9 cellular contexts compared by ENCODE assay signal in the genomic region with DNA sequence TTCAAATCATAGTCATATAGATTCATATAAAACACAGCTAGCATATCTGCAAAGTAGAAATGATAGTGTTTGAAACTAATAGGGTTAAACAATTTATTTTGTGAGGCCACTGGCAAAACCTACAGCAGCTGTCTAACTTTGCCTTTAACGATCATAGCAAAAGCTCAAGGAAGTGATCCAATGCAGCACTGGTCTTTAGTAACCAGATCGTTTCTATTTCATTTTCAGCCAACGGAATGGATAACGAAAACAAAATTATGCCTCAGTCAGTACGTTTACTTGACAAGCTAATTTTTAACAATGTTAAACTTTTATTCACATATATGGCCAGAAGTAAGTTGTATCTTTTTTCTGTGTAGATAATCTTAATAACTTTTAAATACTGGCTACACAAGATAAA.
DNase-seq lines count a peak whose midpoint lies in the region; ATAC-seq lines count a peak whose summit lies in the region.
"Had no signal": no experiment of that assay in that cellular context is flagged by ENCODE, and none has a peak within 500 bp of the region (broad histone marks: within the 10 kb centered on the region; RNA-seq: fewer than 3 reads in every experiment).

No MANE protein-coding gene starts in this region.

- no peaks in the 10 kb centered on the region for H3K27me3 ChIP-seq in muscle layer of duodenum (ENCODE audit: low read depth, low read length)

- H3K27me3 Mint-ChIP-seq in T-helper 2 cell treated with Interferon-gamma antibody and Interleukin-4, amounts not matched to agents 5 μg/mL and 100 μg/mL, for 36 hours (ENCODE audit: low read depth) = no peaks in the 10 kb centered on the region

- no peaks in the 10 kb centered on the region for H3K9me3 Mint-ChIP-seq in T-helper 2 cell treated with Interferon-gamma antibody and Interleukin-4, amounts not matched to agents 5 μg/mL and 100 μg/mL, for 36 hours
- H3K9me3 Mint-ChIP-seq: memory B cell had no signal

- no peaks in the 10 kb centered on the region for H3K36me3 ChIP-seq in muscle layer of duodenum (ENCODE audit: control insufficient read depth in 1 of 2, insufficient read depth in 2 of 2, low read length in 2 of 2)

- DNase-seq in T-helper 2 cell treated with Interferon-gamma antibody and Interleukin-4, amounts not matched to agents 5 μg/mL and 100 μg/mL, for 36 hours (ENCODE audit: low spot score) = no peak
- DNase-seq in NCI-H187 (lab: John Stamatoyannopoulos, UW) (no peak), NCI-H146 (lab: John Stamatoyannopoulos, UW) (no peak), GM19240 (ENCODE audit: insufficient read length, low spot score) (no peak)
- DNase-seq in stimulated activated CD4-positive, alpha-beta T cell treated with anti-CD3 and anti-CD28 coated beads, Interleukin-4, amount 100 ng/mL, for 24 hours = no peak

- ATAC-seq in GM18867 (IDR thresholded peaks at IDR 0.05; ENCODE audit: unreplicated experiment) (peak; percentile 71), HG02759 (IDR thresholded peaks at IDR 0.05; ENCODE audit: unreplicated experiment) (peak; percentile 85)

- peaks cover 11 to 32% of the 10 kb centered on the region in 2 donors for H3K4me1 ChIP-seq in muscle layer of duodenum (ENCODE audit: control insufficient read depth in 1 of 2, insufficient read depth in 2 of 2, low read length in 2 of 2)

- peaks cover 9% of the 10 kb centered on the region for H3K36me3 Mint-ChIP-seq in T-helper 2 cell treated with Interferon-gamma antibody and Interleukin-4, amounts not matched to agents 5 μg/mL and 100 μg/mL, for 36 hours (ENCODE audit: low read depth)
- H3K36me3 Mint-ChIP-seq: memory B cell had no signal

- peak overlapping the region; percentile 4 to 59 for H3K4me3 ChIP-seq in muscle layer of duodenum (ENCODE audit: low read depth in 1 of 2, low read length in 2 of 2)

- peak overlapping the region; percentile 84 for H3K27ac ChIP-seq in muscle layer of duodenum (ENCODE audit: low read length)

- H3K9me3 ChIP-seq in muscle layer of duodenum (ENCODE audit: control insufficient read depth in 1 of 2, low read length in 2 of 2) = no peaks in the 10 kb centered on the region

- H3K4me3 Mint-ChIP-seq in T-helper 2 cell treated with Interferon-gamma antibody and Interleukin-4, amounts not matched to agents 5 μg/mL and 100 μg/mL, for 36 hours = peak overlapping the region; percentile 70
- H3K4me3 Mint-ChIP-seq: memory B cell had no signal

- peak overlapping the region; percentile 60 for H3K27ac Mint-ChIP-seq in T-helper 2 cell treated with Interferon-gamma antibody and Interleukin-4, amounts not matched to agents 5 μg/mL and 100 μg/mL, for 36 hours
- H3K27ac Mint-ChIP-seq: memory B cell had no signal

- H3K4me1 Mint-ChIP-seq in T-helper 2 cell treated with Interferon-gamma antibody and Interleukin-4, amounts not matched to agents 5 μg/mL and 100 μg/mL, for 36 hours (ENCODE audit: low read depth) = peaks cover 55% of the 10 kb centered on the region
